8 cellular contexts compared by ENCODE assay signal in genomic region chr16:56423584-56424403, GRCh38. TPM values are rescaled to one million over a fixed set of nuclear protein-coding genes. Genes with fewer than 3 reads are reported as not detected.
DNase-seq lines count a peak whose midpoint lies in the region; ATAC-seq and TF ChIP-seq lines count a peak whose summit lies in the region.

No MANE protein-coding gene starts in this region.

- DNase-seq in LNCaP clone FGC (ENCODE audit: low read depth) (no peak), body of pancreas (no peak), lower leg skin (ENCODE audit: low spot score in 2 of 2) (no peak), transverse colon (no peak), NCI-H2029 (lab: John Stamatoyannopoulos, UW) (no peak), mesenteric fat pad (ENCODE audit: low spot score) (no peak), COLO668 (lab: John Stamatoyannopoulos, UW; ENCODE audit: unreplicated experiment) (no peak)

- intact Hi-C loops in body of pancreas (cut with DNase I) (no loop called here), lower leg skin (cut with DNase I; ENCODE audit: low total_unique reads) (no loop called here), transverse colon (cut with DNase I; ENCODE audit: low total_unique reads) (no loop called here)

- H3K4me1 ChIP-seq in body of pancreas (peaks cover 47% of the 10 kb centered on the region), transverse colon (peaks cover 9 to 50% (median 22%) of the 10 kb centered on the region in 4 donors)

- WGBS in body of pancreas, 2 donors = 12 to 23% methylated on average over 7 of the region's 7 CpGs
- WGBS in lower leg skin, 2 donors = 22 to 24% methylated on average over 7 of the region's 7 CpGs
- WGBS in transverse colon (ENCODE audit: low coverage in 1 of 2), 2 donors = 17 to 20% methylated on average over 5 to 7 of the region's 7 CpGs

- no peak for TF ChIP-seq CTCF in GM12875 (IDR thresholded peaks at IDR 0.05; ENCODE audit: borderline replicate concordance, insufficient read depth, low read depth, low read length)
- TF ChIP-seq CTCF in LNCaP clone FGC (IDR thresholded peaks at IDR 0.05; ENCODE audit: control insufficient read depth, extremely low read depth, insufficient read depth) = no peak
- TF ChIP-seq CTCF in body of pancreas (IDR thresholded peaks at IDR 0.05) = no peak
- TF ChIP-seq CTCF in lower leg skin (IDR thresholded peaks at IDR 0.05) = no peak
- TF ChIP-seq CTCF in transverse colon (IDR thresholded peaks at IDR 0.05) = no peak

- TF ChIP-seq EP300 in transverse colon (IDR thresholded peaks at IDR 0.05; ENCODE audit: low read depth) = no peak

- peak overlapping the region in 3 of 4 donors; percentile 72 to 86 (median 86) for H3K27ac ChIP-seq in body of pancreas
- peak overlapping the region; percentile 91 to 95 (median 92) for H3K27ac ChIP-seq in transverse colon

- H3K9me3 ChIP-seq in body of pancreas (no peaks in the 10 kb centered on the region), transverse colon (no peaks in the 10 kb centered on the region)

- no peak for ATAC-seq in body of pancreas

- H3K4me3 ChIP-seq in GM12875 (ENCODE audit: low read depth, low read length) = peak overlapping the region; percentile 73
- H3K4me3 ChIP-seq in LNCaP clone FGC (ENCODE audit: low read depth, low read length) = peak overlapping the region; percentile 70
- H3K4me3 ChIP-seq in body of pancreas = peak overlapping the region; percentile 57 to 92
- H3K4me3 ChIP-seq in lower leg skin (ENCODE audit: low read depth, poor library complexity, severe bottlenecking) = peak overlapping the region; percentile 97
- H3K4me3 ChIP-seq in transverse colon = peak overlapping the region; percentile 77 to 99 (median 97)

- no peak for TF ChIP-seq POLR2A in body of pancreas (IDR thresholded peaks at IDR 0.05)
- TF ChIP-seq POLR2A in lower leg skin (IDR thresholded peaks at IDR 0.05) = no peak
- no peak for TF ChIP-seq POLR2A in transverse colon (IDR thresholded peaks at IDR 0.05)

- H3K27me3 ChIP-seq in body of pancreas = no peaks in the 10 kb centered on the region
- no peaks in the 10 kb centered on the region for H3K27me3 ChIP-seq in transverse colon

- in situ Hi-C loops in transverse colon (cut with MboI; ENCODE audit: low pct_ligation_motif_present in 1 of 4, low pct_unique_long_range_greater_than_20kb in 1 of 4, low sequenced_read_pairs in 3 of 4) = no loop called here

- H3K36me3 ChIP-seq in body of pancreas (replicated peaks in 1 of 2; ENCODE audit: insufficient read depth in 1 of 2, low read depth in 2 of 2) = no peaks in the 10 kb centered on the region
- no peaks in the 10 kb centered on the region for H3K36me3 ChIP-seq in transverse colon

RNA-seq across cellular contexts. Expression of gene AMFR, which starts 1.6 kb away (rescaled TPM):
- total RNA-seq in body of pancreas = 100 to 1,000 TPM in 1 of 2 donors, 10 to 100 TPM in 1; 87.7 to 130 TPM
- 100 to 1,000 TPM in 3 of 4 donors, 10 to 100 TPM in 1; 77.3 to 149 (median 124) TPM for total RNA-seq in lower leg skin
- total RNA-seq in transverse colon = 100 to 1,000 TPM in 2 of 4 donors, 10 to 100 TPM in 2; 60.7 to 156 (median 114) TPM
- total RNA-seq in mesenteric fat pad = 113 TPM

RNA-seq across cellular contexts. Expression of gene NUDT21, which starts 27.3 kb away (rescaled TPM):
- total RNA-seq in body of pancreas (10 to 100 TPM in 1 of 2 donors, 1 to 10 TPM in 1; 9.2 to 24.6 TPM), lower leg skin (10 to 100 TPM; 39.9 to 98.6 (median 46.1) TPM), transverse colon (10 to 100 TPM in 3 of 4 donors, 1 to 10 TPM in 1; 7.5 to 41.9 (median 23.0) TPM), mesenteric fat pad (71.1 TPM)

RNA-seq across cellular contexts. Expression of gene OGFOD1, which starts 27.6 kb away (rescaled TPM):
- total RNA-seq in body of pancreas (10 to 100 TPM in 1 of 2 donors, 1 to 10 TPM in 1; 6.6 to 15.6 TPM), lower leg skin (10 to 100 TPM; 17.0 to 42.2 (median 34.6) TPM), transverse colon (10 to 100 TPM in 2 of 4 donors, 1 to 10 TPM in 2; 2.8 to 22.5 (median 9.5) TPM), mesenteric fat pad (44.9 TPM)
